12 cellular contexts compared by ENCODE assay signal in genomic region chr12:113273053-113273725, GRCh38. TPM values are rescaled to one million over a fixed set of nuclear protein-coding genes. Genes with fewer than 3 reads are reported as not detected.
DNase-seq lines count a peak whose midpoint lies in the region; ATAC-seq, FAIRE-seq and TF ChIP-seq lines count a peak whose summit lies in the region.
"Had no signal": no experiment of that assay in that cellular context is flagged by ENCODE, and none has a peak within 500 bp of the region (broad histone marks: within the 10 kb centered on the region; RNA-seq: fewer than 3 reads in every experiment).

No MANE protein-coding gene starts in this region.

- peaks cover 32% of the 10 kb centered on the region for H3K4me1 Mint-ChIP-seq in osteocyte (ENCODE audit: unreplicated experiment)

- H2BK20ac ChIP-seq in H1 (ENCODE audit: low read length): no peak overlapping the region

- H2BK15ac ChIP-seq in H1 (ENCODE audit: low read length): no peak overlapping the region

- no peak overlapping the region for H3K9ac ChIP-seq in H1 (replicated peaks in 1 of 4; ENCODE audit: extremely low read depth in 1 of 4, low read depth in 3 of 4, low read length in 3 of 4)

- peak overlapping the region; percentile 97 for H3K27ac Mint-ChIP-seq in osteocyte (ENCODE audit: unreplicated experiment)

- H2BK5ac ChIP-seq in H1 (ENCODE audit: low read depth, low read length): no peak overlapping the region; the same call in 1 of the 2 replicates

- H3K23ac ChIP-seq in H1 (ENCODE audit: insufficient read length): no peak overlapping the region

- no peak for TF ChIP-seq POLR2A in H1 (IDR thresholded peaks at IDR 0.05; ENCODE audit: control extremely low read depth in 1 of 2, low read depth in 2 of 2, low read length in 2 of 2)

- H3K27ac ChIP-seq in H1 (ENCODE audit: low read depth, low read length): no peak overlapping the region
- H3K27ac ChIP-seq: neutrophil, SJCRH30 had no signal

- H2AK5ac ChIP-seq in H1 (ENCODE audit: low read depth, low read length): no peak overlapping the region

- 87% methylated on average over 13 of the region's 13 CpGs; no CpG with 5 or more reads in 1 of the 2 experiments for WGBS in H1 (ENCODE audit: extremely low coverage in 1 of 2, insufficient coverage in 1 of 2, insufficient read length in 1 of 2, insufficient replicate concordance in 2 of 2, low coverage in 1 of 2, low lambda C conversion rate in 2 of 2, missing lambda C conversion rate in 1 of 2), 2 experiments

- peaks cover 23% of the 10 kb centered on the region for H3K36me3 Mint-ChIP-seq in osteocyte (ENCODE audit: unreplicated experiment)

- no peaks in the 10 kb centered on the region for H3K9me3 Mint-ChIP-seq in osteocyte (ENCODE audit: unreplicated experiment)

- TF ChIP-seq CTCF in H1 (IDR thresholded peaks at IDR 0.05; ENCODE audit: control extremely low read depth in 1 of 3, insufficient read depth in 1 of 3, low read depth in 1 of 3, low read length in 3 of 3): peak in 2 of 3 experiments; percentile 20; a peak in 1 of 4 replicates
- no peak for TF ChIP-seq CTCF in osteocyte (IDR thresholded peaks at IDR 0.05)

- peaks cover 0 to 2% (median 0%) of the 10 kb centered on the region in 4 experiments; a peak in 3 of 8 replicates for H3K36me3 ChIP-seq in H1 (ENCODE audit: control insufficient read depth in 2 of 4, insufficient read depth in 4 of 4, low read length in 3 of 4)
- H3K36me3 ChIP-seq: SJCRH30 had no signal

- H3K18ac ChIP-seq in H1 (ENCODE audit: extremely low read depth, low read length): no peak overlapping the region

- CTCF ChIA-PET in H1 (lab: Charles Lee; ENCODE audit: partially characterized antibody): no interaction called here

- H3K27me3 Mint-ChIP-seq in osteocyte (ENCODE audit: unreplicated experiment): no peaks in the 10 kb centered on the region

- H3K4me3 Mint-ChIP-seq in osteocyte (ENCODE audit: unreplicated experiment): no peak overlapping the region

- FAIRE-seq in H1 (lab: Jason Lieb, UNC): no peak

- TF ChIP-seq EP300 in Ishikawa (IDR thresholded peaks at IDR 0.05; ENCODE audit: borderline replicate concordance) (no peak), H1 (IDR thresholded peaks at IDR 0.05; ENCODE audit: borderline replicate concordance in 1 of 2, low read depth in 2 of 2, low read length in 2 of 2) (no peak)

- H3K27me3 ChIP-seq in H1 (replicated peaks in 1 of 4; ENCODE audit: control insufficient read depth in 3 of 4, extremely low read depth in 1 of 4, insufficient read depth in 3 of 4, low read length in 3 of 4): no peaks in the 10 kb centered on the region
- H3K27me3 ChIP-seq: neutrophil, SJCRH30 had no signal

- no peak overlapping the region for H4K91ac ChIP-seq in H1 (replicated peaks; ENCODE audit: insufficient read length, low read length)

- no peaks in the 10 kb centered on the region for H3K9me3 ChIP-seq in H1 (ENCODE audit: insufficient read depth in 2 of 2, low read depth in 1 of 2, low read length in 1 of 2)
- H3K9me3 ChIP-seq: neutrophil, SJCRH30 had no signal

- H3K79me2 ChIP-seq in H1 (ENCODE audit: control insufficient read depth in 1 of 2, insufficient read depth in 2 of 2, low read length in 2 of 2): no peaks in the 10 kb centered on the region

- H4K8ac ChIP-seq in H1 (ENCODE audit: extremely low read depth, insufficient read depth, low read length): no peak overlapping the region

- no peak overlapping the region for H3K56ac ChIP-seq in H1 (replicated peaks; ENCODE audit: insufficient read length, low read depth, low read length)

- TF ChIP-seq RAD21 in Ishikawa (IDR thresholded peaks at IDR 0.05; ENCODE audit: low read depth) (no peak), H1 (IDR thresholded peaks at IDR 0.05 in 1 of 2, conservative IDR thresholded peaks at IDR 0.05 in 1 of 2; ENCODE audit: low read depth in 2 of 2, low read length in 2 of 2) (peak; percentile 17 to 44; a peak in 3 of 4 replicates)

- no peak overlapping the region for H3K14ac ChIP-seq in H1 (ENCODE audit: insufficient read length)

- no peak overlapping the region for H3K4ac ChIP-seq in H1 (replicated peaks; ENCODE audit: insufficient read length, low read depth, low read length)

- H4K5ac ChIP-seq in H1 (ENCODE audit: insufficient read length, low read depth, low read length): no peak overlapping the region

- no peaks in the 10 kb centered on the region for H3K79me1 ChIP-seq in H1 (ENCODE audit: low read depth, low read length)

- H2BK12ac ChIP-seq in H1 (ENCODE audit: low read depth, low read length): no peak overlapping the region

- no peak overlapping the region for H3K4me2 ChIP-seq in H1 (ENCODE audit: insufficient read depth in 1 of 2, low read depth in 2 of 2, low read length in 2 of 2)

- POLR2A ChIA-PET in H1 (lab: Charles Lee; ENCODE audit: partially characterized antibody): interaction anchor here (1.0 to 1.8 kb wide), 3 partner anchors 8 to 86 kb away, joined by 3 to 4 read pairs (median 3); no protein-coding TSS in a partner anchor

- H3K4me3 ChIP-seq in H1 (ENCODE audit: extremely low read depth in 1 of 4, insufficient read depth in 2 of 4, low read depth in 3 of 4, low read length in 4 of 4): no peak overlapping the region
- H3K4me3 ChIP-seq: SJCRH30 had no signal

- H3K23me2 ChIP-seq in H1 (ENCODE audit: low read depth, low read length): no peaks in the 10 kb centered on the region

- H2AFZ ChIP-seq in H1 (ENCODE audit: low read length): no peak overlapping the region

- H4K20me1 ChIP-seq in H1 (replicated peaks in 1 of 2; ENCODE audit: control insufficient read depth in 1 of 2, insufficient read depth in 2 of 2, low read length in 2 of 2): peaks cover 0 to 8% of the 10 kb centered on the region in 2 experiments

- ATAC-seq in HG03039 (IDR thresholded peaks at IDR 0.05; ENCODE audit: unreplicated experiment) (no peak), HG03097 (IDR thresholded peaks at IDR 0.05; ENCODE audit: low FRiP score, unreplicated experiment) (no peak)

- no peaks in the 10 kb centered on the region; a peak in 1 of 7 replicates for H3K4me1 ChIP-seq in H1 (replicated peaks in 1 of 4; ENCODE audit: control insufficient read depth in 3 of 4, insufficient read depth in 4 of 4, low read length in 3 of 4)

- DNase-seq in AG08395 (ENCODE audit: low spot score) (peak; percentile 16), H1 (ENCODE audit: low read depth in 1 of 2, low spot score in 2 of 2) (no peak), osteocyte (ENCODE audit: extremely low spot score, unreplicated experiment) (no peak), NCI-H2107 treated with DMSO at 0.1 percent for 48 hours (lab: John Stamatoyannopoulos, UW; ENCODE audit: unreplicated experiment) (no peak)
- no peak for DNase-seq in activated CD4-positive, CD25-positive, alpha-beta regulatory T cell (lab: John Stamatoyannopoulos, UW)
- DNase-seq: DMS79 treated with DMSO at 0.1 percent for 48 hours, NCI-H2107, SJCRH30 had no signal

- no peak overlapping the region for H2BK120ac ChIP-seq in H1 (replicated peaks; ENCODE audit: low read depth, low read length)

TF ChIP-seq in H1, 55 proteins besides CTCF, POLR2A, EP300 and RAD21:
- TF ChIP-seq SIN3A (conservative IDR thresholded peaks at IDR 0.05 in 1 of 2, IDR thresholded peaks at IDR 0.05 in 1 of 2; ENCODE audit: low read depth in 1 of 2, low read length in 2 of 2): peak in 1 of 2 experiments; percentile 58; a peak in 1 of 4 replicates
- TF ChIP-seq BRCA1 (IDR thresholded peaks at IDR 0.05; ENCODE audit: low read depth, low read length): no peak

RNA-seq across cellular contexts. Expression of gene TPCN1, which starts 51.9 kb away (rescaled TPM):
- total RNA-seq in H1 (2021; fragmentation: NEBNext Ultra II Directional; extraction: Animal tissue kit (Norgen Biotek cat#: 25700)): 18.1 and 21.4 TPM in 2 replicates
- 14.9 and 22.7 TPM in 2 replicates for polyA plus RNA-seq in H1 (2011; rRNA removed)
- polyA plus RNA-seq in H1 (2011; cell fraction: cytosol; rRNA removed): 13.7 TPM
- polyA plus RNA-seq in H1 (2011; cell fraction: nucleus; rRNA removed): 83.7 TPM
- polyA plus RNA-seq in H1 (2012, experiment 1 of 2): 13.6 to 25.4 TPM (median 22.3 TPM) in 4 replicates
- polyA plus RNA-seq in H1 (2012, experiment 2 of 2): 9.8 TPM
- 16.1 TPM for polyA plus RNA-seq in H1 (2013, experiment 1 of 2)
- 15.3 TPM for polyA plus RNA-seq in H1 (2013, experiment 2 of 2)
- 18.5 and 20.8 TPM in 2 replicates for polyA minus RNA-seq in H1 (2011; rRNA and poly(A)+ RNA removed)
- 15.6 TPM for polyA minus RNA-seq in H1 (2011; cell fraction: cytosol; rRNA and poly(A)+ RNA removed)
- polyA minus RNA-seq in H1 (2011; cell fraction: nucleus; rRNA and poly(A)+ RNA removed): 40.6 TPM
- total RNA-seq in osteocyte: 74.6 and 80.6 TPM in 2 replicates
